Comparison of ENCODE assay signal across 8 cellular contexts in the genomic region with DNA sequence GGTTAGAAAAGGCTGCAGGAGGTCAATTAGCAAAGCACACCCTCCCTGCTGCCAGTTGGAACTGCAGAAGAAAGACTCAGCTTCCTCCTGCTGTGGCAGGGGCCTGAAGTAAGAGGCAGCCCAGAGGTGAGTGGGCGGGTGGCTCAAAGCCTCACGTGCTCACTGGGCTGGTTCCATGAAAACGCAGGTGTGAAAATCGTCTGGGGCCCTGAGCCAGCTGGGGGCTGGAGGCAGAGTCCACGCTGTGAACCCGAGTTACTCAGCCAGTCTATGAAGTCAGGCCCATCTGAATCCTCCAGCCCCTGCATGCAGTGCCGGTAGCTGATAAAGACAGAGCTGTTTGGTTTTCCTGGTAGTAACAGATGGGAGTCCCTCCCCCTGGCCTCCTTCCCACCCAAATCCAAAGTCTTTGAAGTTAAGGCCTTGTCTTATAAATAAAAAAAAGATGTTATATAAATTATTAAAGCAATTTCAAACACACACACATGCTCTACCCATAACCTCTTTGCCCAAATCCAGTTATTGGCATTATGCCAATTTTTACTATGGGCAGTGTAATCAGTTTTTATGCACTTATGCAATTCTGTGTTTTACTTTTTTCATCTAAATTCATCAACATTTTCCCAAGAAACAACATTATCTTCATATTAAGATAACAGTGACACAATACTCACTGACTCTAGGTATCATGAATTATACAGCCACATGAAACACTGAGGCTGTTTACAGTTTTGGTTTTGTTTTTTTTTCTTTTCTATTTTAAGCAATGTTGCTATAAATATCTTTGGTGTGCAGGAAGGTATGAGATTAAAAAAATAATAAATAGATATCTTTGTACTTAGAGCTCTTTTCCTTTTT. TPM values are rescaled to one million over a fixed set of nuclear protein-coding genes. Genes with fewer than 3 reads are reported as not detected.
DNase-seq lines count a peak whose midpoint lies in the region; ATAC-seq and TF ChIP-seq lines count a peak whose summit lies in the region.

No MANE protein-coding gene starts in this region.

- TF ChIP-seq CTCF in AG04450 (IDR thresholded peaks at IDR 0.05; ENCODE audit: low read depth, low read length) (no peak), osteoblast (IDR thresholded peaks at IDR 0.05; ENCODE audit: extremely low read depth, low read depth, low read length) (no peak)

- no peak overlapping the region for H2AFZ ChIP-seq in osteoblast (ENCODE audit: low read length)

- H4K20me1 ChIP-seq in osteoblast (ENCODE audit: insufficient read depth, low read length): peaks cover 69% of the 10 kb centered on the region

- peak; percentile 34 for ATAC-seq in GM18861 (IDR thresholded peaks at IDR 0.05; ENCODE audit: unreplicated experiment)
- peak; percentile 43 for ATAC-seq in HG03039 (IDR thresholded peaks at IDR 0.05; ENCODE audit: unreplicated experiment)
- peak; percentile 74 for ATAC-seq in esophagus mucosa

- peaks cover 11% of the 10 kb centered on the region for H3K4me1 ChIP-seq in osteoblast (ENCODE audit: insufficient read depth, low read length)

- peaks cover 85% of the 10 kb centered on the region for H3K79me2 ChIP-seq in osteoblast (ENCODE audit: insufficient read depth, low read length)

- H3K27me3 ChIP-seq in AG04450 (ENCODE audit: control insufficient read depth, insufficient read depth, low read length) (no peaks in the 10 kb centered on the region), osteoblast (ENCODE audit: insufficient read depth, low read length) (no peaks in the 10 kb centered on the region)

- no peak overlapping the region for H3K4me3 ChIP-seq in AG04450 (ENCODE audit: low read depth, low read length)
- H3K4me3 ChIP-seq in osteoblast (ENCODE audit: insufficient read depth, low read length): no peak overlapping the region

- no peak for DNase-seq in AG04450 (ENCODE audit: low read depth, low spot score)
- peak; percentile 75 for DNase-seq in NCI-H510A (lab: John Stamatoyannopoulos, UW)
- peak; percentile 71 for DNase-seq in activated T-cell treated with anti-CD3 and anti-CD28 coated beads for 24 hours (ENCODE audit: low read depth)
- no peak for DNase-seq in osteoblast (ENCODE audit: insufficient read length, low spot score, missing footprints)
- no peak for DNase-seq in NCI-H128 (lab: John Stamatoyannopoulos, UW; ENCODE audit: unreplicated experiment)

- CTCF ChIA-PET in AG04450 (lab: Charles Lee): interaction anchor here (0.7 kb wide), 1 partner anchor 43 kb away, joined by 3 read pairs; no protein-coding TSS in a partner anchor

- POLR2A ChIA-PET in AG04450 (lab: Yijun Ruan, JAX): interaction anchor here (0.5 to 2.6 kb wide), 5 partner anchors 10 to 28 kb away, joined by 3 to 7 read pairs (median 3); a partner anchor contains a TSS

- H3K9me3 ChIP-seq in AG04450 (ENCODE audit: control insufficient read depth, insufficient read depth, low read length) (no peaks in the 10 kb centered on the region), osteoblast (ENCODE audit: low read depth, low read length) (no peaks in the 10 kb centered on the region)

- no peaks in the 10 kb centered on the region for H3K36me3 ChIP-seq in osteoblast (ENCODE audit: insufficient read depth, low read length)

- no peak overlapping the region for H3K4me2 ChIP-seq in osteoblast (ENCODE audit: insufficient read depth, low read length)

- H3K27ac ChIP-seq in AG04450 (ENCODE audit: low read depth, low read length) (peak overlapping the region; percentile 54), osteoblast (ENCODE audit: low read depth, low read length) (peak overlapping the region; percentile 21)

RNA-seq across cellular contexts. Expression of a gene that starts 57.9 kb away (rescaled TPM):
- 21.3 and 21.5 TPM in 2 replicates for polyA plus RNA-seq in AG04450 (2011; rRNA removed)
- polyA minus RNA-seq in AG04450 (2011; rRNA and poly(A)+ RNA removed): 10.9 and 12.6 TPM in 2 replicates
- total RNA-seq in esophagus mucosa (11.6 TPM), osteoblast (40.1 and 40.2 TPM in 2 replicates)

Comparison
In these comparisons a context has a peak if more than half of its experiments do, and no peak if none do; other contexts are left out.
1. DNase-seq: peak in NCI-H510A (single experiment) and activated T-cell treated with anti-CD3 and anti-CD28 coated beads for 24 hours (single experiment); none in AG04450 (single experiment), osteoblast (single experiment) and NCI-H128 (single experiment).
2. Peak in every context shown above with its lines, with median percentiles within 50 percentile points of each other: ATAC-seq.